32 cellular contexts compared by ENCODE assay signal in genomic region chr16:85373741-85374570, GRCh38.
DNase-seq lines count a peak whose midpoint lies in the region; ATAC-seq, FAIRE-seq and TF ChIP-seq lines count a peak whose summit lies in the region.
"Had no signal": no experiment of that assay in that cellular context is flagged by ENCODE, and none has a peak within 500 bp of the region (broad histone marks: within the 10 kb centered on the region; RNA-seq: fewer than 3 reads in every experiment).

No MANE protein-coding gene starts in this region.

- no peaks in the 10 kb centered on the region for H3K36me3 ChIP-seq in HEK293 (ENCODE audit: control insufficient read depth in 2 of 2, insufficient read depth in 1 of 2, low read length in 2 of 2)
- no peaks in the 10 kb centered on the region for H3K36me3 ChIP-seq in HepG2 (replicated peaks in 1 of 2; ENCODE audit: control insufficient read depth in 1 of 2, insufficient read depth in 2 of 2, low read length in 2 of 2)
- no peaks in the 10 kb centered on the region for H3K36me3 ChIP-seq in suprapubic skin
- H3K36me3 ChIP-seq: spleen, upper lobe of left lung had no signal

- DNase-seq in WTC11 (ENCODE audit: low spot score): no peak
- no peak for DNase-seq in HepG2 (ENCODE audit: low spot score)
- no peak for DNase-seq in suprapubic skin (ENCODE audit: low spot score in 2 of 2)
- DNase-seq in KG1 (lab: John Stamatoyannopoulos, UW): no peak
- no peak for DNase-seq in cerebellar nuclear complex (lab: John Stamatoyannopoulos, UW)
- no peak for DNase-seq in SK-N-DZ (ENCODE audit: low spot score)
- no peak for DNase-seq in HK-2 (ENCODE audit: unreplicated experiment)
- DNase-seq: activated CD4-positive, alpha-beta T cell treated with anti-CD3 and anti-CD28 coated beads for 36 hours; activated CD8-positive, alpha-beta memory T cell treated with anti-CD3 and anti-CD28 coated beads for 24 hours; activated effector memory CD4-positive, alpha-beta T cell treated with anti-CD3 and anti-CD28 coated beads, Interleukin-2, amount 50 U/mL, for 16 hours; activated T-cell treated with anti-CD3 and anti-CD28 coated beads for 4 hours; central memory CD4-positive, alpha-beta T cell; endodermal cell; GDM1; NCI-H2081; SHP77; spleen; stimulated activated CD8-positive, alpha-beta memory T cell treated with anti-CD3 and anti-CD28 coated beads, Interleukin-4, amount 100 ng/mL, for 48 hours; SW 1271 had no signal

- FAIRE-seq in HepG2 (lab: Jason Lieb, UNC): no peak
- FAIRE-seq: astrocyte, islet of Langerhans had no signal

- no TSS peak for BruUV-seq in HepG2 (replicated peaks; lab: Mats Ljungman, UMichigan)

- H3K27me3 Mint-ChIP-seq in WTC11 (ENCODE audit: low read depth): peaks cover 3% of the 10 kb centered on the region; the same call in 1 of the 2 replicates
- H3K27me3 Mint-ChIP-seq: activated naive CD8-positive, alpha-beta T cell; stimulated activated naive CD8-positive, alpha-beta T cell treated with anti-CD3 and anti-CD28 coated beads, Interleukin-15, Interleukin-2, amounts not matched to agents 100 ng/mL and 50 ng/mL, for 24 hours had no signal

- no peak overlapping the region for H3K27ac ChIP-seq in HEK293 (ENCODE audit: extremely low read depth, low read depth, low read length)
- no peak overlapping the region for H3K27ac ChIP-seq in HepG2 (ENCODE audit: extremely low read length, insufficient read depth, low read length)
- peak overlapping the region; percentile 34 for H3K27ac ChIP-seq in suprapubic skin
- H3K27ac ChIP-seq: spleen had no signal

- no peak overlapping the region for H3K4me3 Mint-ChIP-seq in WTC11
- H3K4me3 Mint-ChIP-seq: activated CD4-positive, alpha-beta T cell treated with anti-CD3 and anti-CD28 coated beads for 36 hours; activated naive CD8-positive, alpha-beta T cell; dendritic cell treated with granulocyte-macrophage colony-stimulating factor and Interleukin-4, amounts not matched to agents 40 ng/mL and 50 ng/mL, for 4 days; endodermal cell; memory B cell; neural crest cell; stimulated activated naive CD8-positive, alpha-beta T cell treated with anti-CD3 and anti-CD28 coated beads, Interleukin-15, Interleukin-2, amounts not matched to agents 100 ng/mL and 50 ng/mL, for 24 hours had no signal

- in situ Hi-C loops in HepG2 (cut with HindIII; ENCODE audit: extremely low pct_ligation_motif_present, low pct_unique_long_range_greater_than_20kb): no loop called here

- TF ChIP-seq POLR2A in HepG2 (IDR thresholded peaks at IDR 0.05; ENCODE audit: insufficient read depth in 1 of 2, low read depth in 2 of 2, low read length in 2 of 2) (no peak), suprapubic skin (IDR thresholded peaks at IDR 0.05) (no peak)

- H3K9ac ChIP-seq in HepG2 (ENCODE audit: insufficient read depth, low read depth, low read length): no peak overlapping the region

- H3K27ac Mint-ChIP-seq in WTC11: peak overlapping the region; percentile 71
- H3K27ac Mint-ChIP-seq: activated CD4-positive, alpha-beta T cell treated with anti-CD3 and anti-CD28 coated beads for 36 hours; activated naive CD8-positive, alpha-beta T cell; dendritic cell treated with granulocyte-macrophage colony-stimulating factor and Interleukin-4, amounts not matched to agents 40 ng/mL and 50 ng/mL, for 4 days; endodermal cell; memory B cell; stimulated activated naive CD8-positive, alpha-beta T cell treated with anti-CD3 and anti-CD28 coated beads, Interleukin-15, Interleukin-2, amounts not matched to agents 100 ng/mL and 50 ng/mL, for 24 hours had no signal

- TF ChIP-seq EP300 in HepG2 (IDR thresholded peaks at IDR 0.05; ENCODE audit: low read depth in 2 of 2, low read length in 2 of 2): no peak
- no peak for TF ChIP-seq EP300 in HepG2 (CRISPR knock-in tag; IDR thresholded peaks at IDR 0.05; ENCODE audit: borderline replicate concordance)
- TF ChIP-seq EP300 in suprapubic skin (IDR thresholded peaks at IDR 0.05): no peak

- H3K4me2 ChIP-seq in HepG2 (ENCODE audit: low read depth, low read length): no peak overlapping the region

- H2AFZ ChIP-seq in HepG2 (ENCODE audit: low read length): no peak overlapping the region

- H3K9me3 ChIP-seq in HEK293 (ENCODE audit: control insufficient read depth, insufficient read depth, low read depth, low read length) (no peaks in the 10 kb centered on the region), HepG2 (ENCODE audit: low read length) (no peaks in the 10 kb centered on the region), suprapubic skin (no peaks in the 10 kb centered on the region)
- H3K9me3 ChIP-seq: spleen, upper lobe of left lung had no signal

- TF ChIP-seq CTCF in HEK293 (tag by site-specific recombination; IDR thresholded peaks at IDR 0.05): no peak
- TF ChIP-seq CTCF in WTC11 (IDR thresholded peaks at IDR 0.05): no peak
- no peak for TF ChIP-seq CTCF in HepG2 (CRISPR knock-in tag; IDR thresholded peaks at IDR 0.05)
- no peak for TF ChIP-seq CTCF in suprapubic skin (IDR thresholded peaks at IDR 0.05)

- no peaks in the 10 kb centered on the region for H3K9me3 Mint-ChIP-seq in WTC11
- H3K9me3 Mint-ChIP-seq: dendritic cell treated with granulocyte-macrophage colony-stimulating factor and Interleukin-4, amounts not matched to agents 40 ng/mL and 50 ng/mL, for 4 days; endodermal cell; memory B cell; neural crest cell; stimulated activated naive CD8-positive, alpha-beta T cell treated with anti-CD3 and anti-CD28 coated beads, Interleukin-15, Interleukin-2, amounts not matched to agents 100 ng/mL and 50 ng/mL, for 24 hours had no signal

- H3K4me1 ChIP-seq in HEK293 (ENCODE audit: control insufficient read depth, insufficient read depth, low read length) (no peaks in the 10 kb centered on the region), HepG2 (ENCODE audit: insufficient read depth, low read length) (no peaks in the 10 kb centered on the region), suprapubic skin (peaks cover 96% of the 10 kb centered on the region)

- H3K4me3 ChIP-seq in HEK293 (ENCODE audit: low read depth, low read length) (no peak overlapping the region), HepG2 (replicated peaks in 1 of 3; ENCODE audit: insufficient read depth in 1 of 3, low read depth in 2 of 3, low read length in 3 of 3) (no peak overlapping the region), suprapubic skin (no peak overlapping the region)
- H3K4me3 ChIP-seq: spleen, upper lobe of left lung had no signal

- 75% methylated on average over 40 of the region's 41 CpGs for WGBS in HepG2 (ENCODE audit: low lambda C conversion rate)
- 82% methylated on average over 34 of the region's 41 CpGs for WGBS in suprapubic skin

- ATAC-seq in WTC11: no peak
- no peak for ATAC-seq in HepG2
- ATAC-seq: activated CD4-positive, alpha-beta T cell treated with anti-CD3 and anti-CD28 coated beads for 36 hours; esophagus mucosa; left lobe of liver; Panc1; right cardiac atrium had no signal

- no peaks in the 10 kb centered on the region for H3K36me3 Mint-ChIP-seq in WTC11
- H3K36me3 Mint-ChIP-seq: activated naive CD8-positive, alpha-beta T cell; memory B cell had no signal

- peaks cover 2% of the 10 kb centered on the region; the same call in 1 of the 2 replicates for H3K4me1 Mint-ChIP-seq in WTC11
- H3K4me1 Mint-ChIP-seq: memory B cell, neural crest cell had no signal

- no peaks in the 10 kb centered on the region; the same call in 1 of the 2 replicates for H4K20me1 ChIP-seq in HepG2 (ENCODE audit: insufficient read depth, low read length)

- H3K27me3 ChIP-seq in HepG2 (ENCODE audit: control insufficient read depth in 1 of 2, insufficient read depth in 2 of 2, low read length in 2 of 2) (no peaks in the 10 kb centered on the region), suprapubic skin (no peaks in the 10 kb centered on the region)
- H3K27me3 ChIP-seq: upper lobe of left lung had no signal

- no peak for TF ChIP-seq RAD21 in HepG2 (CRISPR knock-in tag; IDR thresholded peaks at IDR 0.05)

- H3K79me2 ChIP-seq in HepG2 (ENCODE audit: insufficient read depth, low read length): no peaks in the 10 kb centered on the region

- POLR2A ChIA-PET in HEK293 (lab: Yijun Ruan, JAX) (no interaction called here), WTC11 (lab: Charles Lee) (no interaction called here), HepG2 (lab: Yijun Ruan, JAX) (no interaction called here)

- intact Hi-C loops in HepG2 (cut with micrococcal nuclease; ENCODE audit: unreplicated experiment): no loop called here

- CTCF ChIA-PET in HEK293 (lab: Yijun Ruan, JAX): no interaction called here
- CTCF ChIA-PET in WTC11 (lab: Charles Lee): interaction anchor here (1.5 kb wide), 1 partner anchor 77 kb away, joined by 5 read pairs; no protein-coding TSS in a partner anchor
- CTCF ChIA-PET in HepG2 (lab: Yijun Ruan, JAX; ENCODE audit: low intra/inter-chr PET ratio, low total read pairs): no interaction called here

TF ChIP-seq in HEK293, 187 proteins besides CTCF, POLR2A, EP300 and RAD21 (continues in another document):
- no peak for TF ChIP-seq ZNF175 (tag by site-specific recombination; IDR thresholded peaks at IDR 0.05)

TF ChIP-seq in WTC11, 78 proteins besides CTCF, POLR2A, EP300 and RAD21 (continues in another document):
- TF ChIP-seq, protein P1, sequence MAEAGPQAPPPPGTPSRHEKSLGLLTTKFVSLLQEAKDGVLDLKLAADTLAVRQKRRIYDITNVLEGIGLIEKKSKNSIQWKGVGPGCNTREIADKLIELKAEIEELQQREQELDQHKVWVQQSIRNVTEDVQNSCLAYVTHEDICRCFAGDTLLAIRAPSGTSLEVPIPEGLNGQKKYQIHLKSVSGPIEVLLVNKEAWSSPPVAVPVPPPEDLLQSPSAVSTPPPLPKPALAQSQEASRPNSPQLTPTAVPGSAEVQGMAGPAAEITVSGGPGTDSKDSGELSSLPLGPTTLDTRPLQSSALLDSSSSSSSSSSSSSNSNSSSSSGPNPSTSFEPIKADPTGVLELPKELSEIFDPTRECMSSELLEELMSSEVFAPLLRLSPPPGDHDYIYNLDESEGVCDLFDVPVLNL (CRISPR knock-in tag; IDR thresholded peaks at IDR 0.05; ENCODE audit: borderline replicate concordance, low read depth): no peak
- TF ChIP-seq FOXJ3 (CRISPR knock-in tag; IDR thresholded peaks at IDR 0.05; ENCODE audit: borderline replicate concordance) (no peak), ZNF219 (CRISPR knock-in tag; IDR thresholded peaks at IDR 0.05; ENCODE audit: borderline replicate concordance) (no peak), SMAD4 (CRISPR knock-in tag; IDR thresholded peaks at IDR 0.05) (no peak)

TF ChIP-seq in HepG2, 621 proteins besides CTCF, POLR2A, EP300 and RAD21 (continues in another document):
- no peak for TF ChIP-seq ZNF224 (CRISPR knock-in tag; IDR thresholded peaks at IDR 0.05)
